1 cellular context compared by ENCODE assay signal in the genomic region with DNA sequence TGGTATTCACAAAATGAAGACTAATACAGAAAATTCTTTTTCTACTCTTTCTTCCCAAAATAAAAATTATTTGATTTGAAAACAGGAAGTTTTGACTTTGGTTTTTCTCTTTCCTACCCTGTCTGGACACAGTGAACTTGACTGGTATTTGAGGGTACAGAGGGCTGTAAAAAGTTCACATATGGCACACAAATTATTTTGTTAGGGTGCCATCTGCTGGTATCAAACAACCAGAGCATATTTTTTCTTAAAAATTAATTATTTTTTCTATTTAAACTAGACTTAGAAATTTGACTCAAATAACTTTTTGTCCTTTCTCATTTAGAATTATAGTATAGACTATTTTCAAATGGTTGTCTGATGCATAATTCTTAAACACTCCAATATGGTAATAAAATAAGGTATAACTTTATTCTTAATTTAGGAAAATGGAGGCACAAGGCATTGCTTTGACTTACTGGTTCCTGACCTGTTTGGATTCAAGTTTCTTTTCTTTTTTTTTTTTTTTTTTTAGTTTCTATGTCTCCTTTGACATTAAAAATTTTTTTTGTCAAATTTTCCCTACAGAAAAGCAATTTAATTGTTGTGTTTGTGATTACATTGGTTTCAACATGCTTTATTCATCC.
TF ChIP-seq lines count a peak whose summit lies in the region.

No MANE protein-coding gene starts in this region.

TF ChIP-seq in SK-N-SH treated with all-trans-retinoic acid at 6 μM for 48 hours, 23 proteins besides CTCF, POLR2A, EP300 and RAD21 (continued from another document):
- TF ChIP-seq, protein P1, sequence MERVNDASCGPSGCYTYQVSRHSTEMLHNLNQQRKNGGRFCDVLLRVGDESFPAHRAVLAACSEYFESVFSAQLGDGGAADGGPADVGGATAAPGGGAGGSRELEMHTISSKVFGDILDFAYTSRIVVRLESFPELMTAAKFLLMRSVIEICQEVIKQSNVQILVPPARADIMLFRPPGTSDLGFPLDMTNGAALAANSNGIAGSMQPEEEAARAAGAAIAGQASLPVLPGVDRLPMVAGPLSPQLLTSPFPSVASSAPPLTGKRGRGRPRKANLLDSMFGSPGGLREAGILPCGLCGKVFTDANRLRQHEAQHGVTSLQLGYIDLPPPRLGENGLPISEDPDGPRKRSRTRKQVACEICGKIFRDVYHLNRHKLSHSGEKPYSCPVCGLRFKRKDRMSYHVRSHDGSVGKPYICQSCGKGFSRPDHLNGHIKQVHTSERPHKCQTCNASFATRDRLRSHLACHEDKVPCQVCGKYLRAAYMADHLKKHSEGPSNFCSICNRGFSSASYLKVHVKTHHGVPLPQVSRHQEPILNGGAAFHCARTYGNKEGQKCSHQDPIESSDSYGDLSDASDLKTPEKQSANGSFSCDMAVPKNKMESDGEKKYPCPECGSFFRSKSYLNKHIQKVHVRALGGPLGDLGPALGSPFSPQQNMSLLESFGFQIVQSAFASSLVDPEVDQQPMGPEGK (CRISPR knock-in tag; IDR thresholded peaks at IDR 0.05; ENCODE audit: borderline replicate concordance) = no peak
- no peak for TF ChIP-seq ESRRG (CRISPR knock-in tag; IDR thresholded peaks at IDR 0.05)
- TF ChIP-seq ZNF8 (CRISPR knock-in tag; IDR thresholded peaks at IDR 0.05) = no peak
- TF ChIP-seq GLIS3 (CRISPR knock-in tag; IDR thresholded peaks at IDR 0.05) = no peak
- TF ChIP-seq BACH2 (CRISPR knock-in tag; IDR thresholded peaks at IDR 0.05; ENCODE audit: borderline replicate concordance) = no peak
- no peak for TF ChIP-seq TCF4 (CRISPR knock-in tag; IDR thresholded peaks at IDR 0.05; ENCODE audit: borderline replicate concordance)
- TF ChIP-seq ZNF70 (CRISPR knock-in tag; IDR thresholded peaks at IDR 0.05) = no peak
